8 cellular contexts compared by ENCODE assay signal in genomic region chr18:74819433-74820059, GRCh38.
DNase-seq lines count a peak whose midpoint lies in the region; ATAC-seq and TF ChIP-seq lines count a peak whose summit lies in the region.

No MANE protein-coding gene starts in this region.

- DNase-seq in AG04449 (ENCODE audit: low read depth, low spot score) (no peak), cerebellar cortex (ENCODE audit: low spot score) (peak; percentile 22), psoas muscle (no peak), occipital lobe (lab: John Stamatoyannopoulos, UW) (no peak), omental fat pad (ENCODE audit: low spot score) (no peak), heart right ventricle (no peak)

- H3K36me3 ChIP-seq in psoas muscle (ENCODE audit: insufficient read depth in 1 of 2, low read depth in 1 of 2) = no peaks in the 10 kb centered on the region
- H3K36me3 ChIP-seq in heart right ventricle = no peaks in the 10 kb centered on the region

- WGBS in psoas muscle, 3 donors = 85 to 88% (median 85%) methylated on average over 7 of the region's 7 CpGs
- 87 to 89% methylated on average over 7 of the region's 7 CpGs for WGBS in heart right ventricle, 2 donors

- H3K4me3 ChIP-seq in AG04449 (ENCODE audit: low read depth, low read length) (no peak overlapping the region), psoas muscle (no peak overlapping the region), heart right ventricle (no peak overlapping the region)

- no peak overlapping the region for H3K27ac ChIP-seq in psoas muscle
- H3K27ac ChIP-seq in heart right ventricle = no peak overlapping the region

- H3K27me3 ChIP-seq in psoas muscle (ENCODE audit: insufficient read depth in 3 of 3, low read length in 2 of 3) = no peaks in the 10 kb centered on the region
- H3K27me3 ChIP-seq in heart right ventricle = no peaks in the 10 kb centered on the region

- intact Hi-C loops in psoas muscle (cut with DNase I) (no loop called here), heart right ventricle (cut with DNase I) (no loop called here)

- POLR2A ChIA-PET in AG04449 (lab: Yijun Ruan, JAX) = interaction anchor here (0.7 kb wide), 1 partner anchor 391 kb away, joined by 3 read pairs; the partner anchor contains the start of gene TSHZ1

- CTCF ChIA-PET in AG04449 (lab: Yijun Ruan, JAX) = interaction anchor here (1.4 to 1.5 kb wide), 2 partner anchors 9 to 16 kb away, joined by 3 to 4 read pairs; no protein-coding TSS in a partner anchor

- peak; percentile 68 for ATAC-seq in GM19043 (IDR thresholded peaks at IDR 0.05; ENCODE audit: low read depth, unreplicated experiment)
- peak; percentile 82 for ATAC-seq in HG03565 (IDR thresholded peaks at IDR 0.05; ENCODE audit: unreplicated experiment)
- peak in 1 of 4 donors; percentile 35 for ATAC-seq in psoas muscle
- no peak for ATAC-seq in omental fat pad (ENCODE audit: low FRiP score)
- ATAC-seq in heart right ventricle = no peak

- H3K4me1 ChIP-seq in psoas muscle (no peaks in the 10 kb centered on the region), heart right ventricle (no peaks in the 10 kb centered on the region)

- peak; percentile 21 for TF ChIP-seq CTCF in AG04449 (IDR thresholded peaks at IDR 0.05; ENCODE audit: insufficient read depth, low read length, missing control alignments)
- peak; percentile 13 for TF ChIP-seq CTCF in psoas muscle (IDR thresholded peaks at IDR 0.05)
- no peak for TF ChIP-seq CTCF in omental fat pad (IDR thresholded peaks at IDR 0.05)
- peak in 4 of 9 donors; percentile 8 to 27 (median 20) for TF ChIP-seq CTCF in heart right ventricle (IDR thresholded peaks at IDR 0.05)

- H3K9me3 ChIP-seq in psoas muscle = no peaks in the 10 kb centered on the region
- H3K9me3 ChIP-seq in heart right ventricle = peaks cover 0 to 14% (median 0%) of the 10 kb centered on the region in 11 donors

Comparison
In these comparisons a context has a peak if more than half of its experiments do, and no peak if none do; other contexts are left out.
1. CTCF ChIP-seq: peak in AG04449 (single experiment) and psoas muscle (single experiment); none in omental fat pad (0 of 3).
2. ATAC-seq: peak in GM19043 (single experiment) and HG03565 (single experiment); none in omental fat pad (single experiment) and heart right ventricle (0 of 8).